8 cellular contexts compared by ENCODE assay signal in genomic region chr1:211579434-211580302, GRCh38. TPM values are rescaled to one million over a fixed set of nuclear protein-coding genes. Genes with fewer than 3 reads are reported as not detected.
DNase-seq lines count a peak whose midpoint lies in the region.

No MANE protein-coding gene starts in this region.

- no peaks in the 10 kb centered on the region for H3K9me2 ChIP-seq in GM23248 (ENCODE audit: insufficient read depth)

- intact Hi-C loops in activated CD4-positive, alpha-beta T cell treated with anti-CD3 and anti-CD28 coated beads, Interleukin-2, amount 10 ng/mL, durations not matched to agents 24 days and 14 days (cut with micrococcal nuclease) = loop anchor here (1.0 to 5.0 kb wide), 10 partner anchors 27 to 1132 kb away; partner anchors contain the start of genes ATF3, DTL, INTS7 and LPGAT1

- peaks cover 15% of the 10 kb centered on the region for H3K36me3 Mint-ChIP-seq in activated CD4-positive, alpha-beta T cell treated with anti-CD3 and anti-CD28 coated beads, Interleukin-2, amount 10 ng/mL, durations not matched to agents 24 days and 14 days (ENCODE audit: low read depth)
- H3K36me3 Mint-ChIP-seq in IgD-negative memory B cell = peaks cover 2% of the 10 kb centered on the region

- H2AFZ ChIP-seq in GM23248 = peak overlapping the region; percentile 71

- H3K4me3 Mint-ChIP-seq in activated CD4-positive, alpha-beta T cell treated with anti-CD3 and anti-CD28 coated beads, Interleukin-2, amount 10 ng/mL, durations not matched to agents 24 days and 14 days = peak overlapping the region; percentile 83
- H3K4me3 Mint-ChIP-seq in IgD-negative memory B cell = peak overlapping the region; percentile 87 to 97 (median 94)

- no peak for DNase-seq in activated CD4-positive, alpha-beta T cell treated with anti-CD3 and anti-CD28 coated beads, Interleukin-2, amount 10 ng/mL, durations not matched to agents 24 days and 14 days
- DNase-seq in activated CD4-positive, alpha-beta T cell treated with anti-CD3 and anti-CD28 coated beads, Interleukin-2, amount 50 U/mL, for 1 hour = no peak
- peak; percentile 70 for DNase-seq in GM23248
- DNase-seq in SJSA1 (ENCODE audit: low read depth in 1 of 2, low spot score in 2 of 2) = peak; percentile 35 to 73
- DNase-seq in activated effector memory CD4-positive, alpha-beta T cell treated with anti-CD3 and anti-CD28 coated beads, Interleukin-2, amount 50 U/mL, for 16 hours = no peak

- H3K9me3 ChIP-seq in GM23248 (ENCODE audit: low read depth) = no peaks in the 10 kb centered on the region
- no peaks in the 10 kb centered on the region for H3K9me3 ChIP-seq in SJSA1 (replicated peaks)
- no peaks in the 10 kb centered on the region for H3K9me3 ChIP-seq in duodenal mucosa (ENCODE audit: control insufficient read depth in 1 of 2, low read length in 2 of 2)
- H3K9me3 ChIP-seq in muscle layer of colon (ENCODE audit: low read length) = no peaks in the 10 kb centered on the region

- in situ Hi-C loops in GM23248 (cut with MboI) = no loop called here

- H3K4me1 ChIP-seq in GM23248 (ENCODE audit: insufficient read depth) (peaks cover 54% of the 10 kb centered on the region), SJSA1 (replicated peaks) (peaks cover 22% of the 10 kb centered on the region), duodenal mucosa (ENCODE audit: control insufficient read depth in 1 of 2, insufficient read depth in 2 of 2, low read length in 2 of 2) (peaks cover 31 to 32% of the 10 kb centered on the region in 2 donors), muscle layer of colon (ENCODE audit: insufficient read depth, low read length) (peaks cover 45% of the 10 kb centered on the region)

- peak overlapping the region; percentile 81 for H3K27ac ChIP-seq in GM23248
- no peak overlapping the region for H3K27ac ChIP-seq in SJSA1
- peak overlapping the region; percentile 49 for H3K27ac ChIP-seq in duodenal mucosa (ENCODE audit: low read depth, low read length)
- peak overlapping the region; percentile 88 for H3K27ac ChIP-seq in muscle layer of colon (ENCODE audit: low read depth, low read length)

- 3 to 4% methylated on average over 25 to 37 of the region's 47 CpGs for WGBS in GM23248 (ENCODE audit: low coverage in 1 of 2, low lambda C conversion rate in 2 of 2, missing lambda C conversion rate in 2 of 2), 2 experiments

- peaks cover 42% of the 10 kb centered on the region for H3K79me2 ChIP-seq in GM23248 (ENCODE audit: insufficient read depth)

- H3K4me2 ChIP-seq in GM23248 (ENCODE audit: unreplicated experiment) = peak overlapping the region; percentile 88

- no peaks in the 10 kb centered on the region for H3K9me3 Mint-ChIP-seq in activated CD4-positive, alpha-beta T cell treated with anti-CD3 and anti-CD28 coated beads, Interleukin-2, amount 10 ng/mL, durations not matched to agents 24 days and 14 days
- no peaks in the 10 kb centered on the region for H3K9me3 Mint-ChIP-seq in IgD-negative memory B cell

- peaks cover 19% of the 10 kb centered on the region; the same call in 1 of the 2 replicates for H4K20me1 ChIP-seq in GM23248 (ENCODE audit: insufficient read depth)

- H3K4me3 ChIP-seq in GM23248 = peak overlapping the region; percentile 95
- peak overlapping the region; percentile 94 for H3K4me3 ChIP-seq in SJSA1
- H3K4me3 ChIP-seq in duodenal mucosa (ENCODE audit: low read depth in 1 of 2, low read length in 2 of 2) = peak overlapping the region; percentile 56 to 73
- H3K4me3 ChIP-seq in muscle layer of colon (ENCODE audit: low read depth in 1 of 2, low read length in 2 of 2) = peak overlapping the region; percentile 69 to 81

- H3K27me3 ChIP-seq in GM23248 (replicated peaks; ENCODE audit: insufficient read depth) (no peaks in the 10 kb centered on the region), SJSA1 (replicated peaks) (no peaks in the 10 kb centered on the region), duodenal mucosa (ENCODE audit: control insufficient read depth in 1 of 2, insufficient read depth in 2 of 2, low read length in 2 of 2) (no peaks in the 10 kb centered on the region), muscle layer of colon (ENCODE audit: control insufficient read depth in 1 of 2, insufficient read depth in 2 of 2, low read length in 2 of 2) (no peaks in the 10 kb centered on the region)

- peaks cover 33% of the 10 kb centered on the region for H3K4me1 Mint-ChIP-seq in activated CD4-positive, alpha-beta T cell treated with anti-CD3 and anti-CD28 coated beads, Interleukin-2, amount 10 ng/mL, durations not matched to agents 24 days and 14 days
- peaks cover 26 to 38% (median 30%) of the 10 kb centered on the region in 3 donors for H3K4me1 Mint-ChIP-seq in IgD-negative memory B cell

- peaks cover 41% of the 10 kb centered on the region for H3F3A ChIP-seq in GM23248 (ENCODE audit: insufficient read depth)

- peak overlapping the region; percentile 72 for H3K27ac Mint-ChIP-seq in activated CD4-positive, alpha-beta T cell treated with anti-CD3 and anti-CD28 coated beads, Interleukin-2, amount 10 ng/mL, durations not matched to agents 24 days and 14 days
- peak overlapping the region; percentile 86 to 97 (median 89) for H3K27ac Mint-ChIP-seq in IgD-negative memory B cell

- peak overlapping the region; percentile 74 for H3K9ac ChIP-seq in GM23248
- peak overlapping the region; percentile 16 to 88 for H3K9ac ChIP-seq in duodenal mucosa (ENCODE audit: low read depth in 1 of 2, low read length in 2 of 2)
- H3K9ac ChIP-seq in muscle layer of colon (ENCODE audit: low read length) = peak overlapping the region; percentile 73

- peaks cover 12% of the 10 kb centered on the region for H3K36me3 ChIP-seq in GM23248 (ENCODE audit: low read depth)
- H3K36me3 ChIP-seq in SJSA1 = peaks cover 28% of the 10 kb centered on the region
- peaks cover 6 to 9% of the 10 kb centered on the region in 2 donors for H3K36me3 ChIP-seq in duodenal mucosa (ENCODE audit: control insufficient read depth in 1 of 2, insufficient read depth in 2 of 2, low read length in 2 of 2)
- peaks cover 14% of the 10 kb centered on the region for H3K36me3 ChIP-seq in muscle layer of colon (ENCODE audit: insufficient read depth, low read length)

- peaks cover 4% of the 10 kb centered on the region for H3K27me3 Mint-ChIP-seq in activated CD4-positive, alpha-beta T cell treated with anti-CD3 and anti-CD28 coated beads, Interleukin-2, amount 10 ng/mL, durations not matched to agents 24 days and 14 days
- no peaks in the 10 kb centered on the region for H3K27me3 Mint-ChIP-seq in IgD-negative memory B cell

RNA-seq across cellular contexts. Expression of gene SLC30A1, which starts 0.7 kb away (rescaled TPM):
- 8.5 and 9.0 TPM in 2 replicates for total RNA-seq in activated CD4-positive, alpha-beta T cell treated with anti-CD3 and anti-CD28 coated beads, Interleukin-2, amount 10 ng/mL, durations not matched to agents 24 days and 14 days
- total RNA-seq in GM23248 (2014; rRNA removed; shearing (Covaris generic)) = 40.0 and 46.9 TPM in 2 replicates
- polyA plus RNA-seq in GM23248 (2016; fragmentation: Nextera tagmentation; extraction: Ambion mirVana) (22.7 and 23.0 TPM in 2 replicates), IgD-negative memory B cell (2.5 TPM)
- total RNA-seq in SJSA1 (2014; rRNA removed; shearing (Covaris generic)) = 11.3 and 14.5 TPM in 2 replicates

Comparison
In these comparisons a context has a peak if more than half of its experiments do, and no peak if none do; other contexts are left out.
1. DNase-seq: peak in GM23248 (single experiment) and SJSA1 (2 of 2); none in activated CD4-positive, alpha-beta T cell treated with anti-CD3 and anti-CD28 coated beads, Interleukin-2, amount 10 ng/mL, durations not matched to agents 24 days and 14 days (single experiment), activated CD4-positive, alpha-beta T cell treated with anti-CD3 and anti-CD28 coated beads, Interleukin-2, amount 50 U/mL, for 1 hour (single experiment) and activated effector memory CD4-positive, alpha-beta T cell treated with anti-CD3 and anti-CD28 coated beads, Interleukin-2, amount 50 U/mL, for 16 hours (single experiment).
2. Peak in every context shown above with its lines, with median percentiles within 50 percentile points of each other: H3K4me3 ChIP-seq and H3K9ac ChIP-seq.